Comparison of ENCODE assay signal across 21 cellular contexts in genomic region chr21:16377857-16378256, GRCh38.
"Had no signal": no experiment of that assay in that cellular context is flagged by ENCODE, and none has a peak within 500 bp of the region (broad histone marks: within the 10 kb centered on the region; RNA-seq: fewer than 3 reads in every experiment).

No MANE protein-coding gene starts in this region.

- H3K4me3 Mint-ChIP-seq: activated CD4-positive, alpha-beta memory T cell treated with anti-CD3 and anti-CD28 coated beads for 36 hours; activated CD4-positive, alpha-beta T cell treated with anti-CD3 and anti-CD28 coated beads for 36 hours; activated naive CD8-positive, alpha-beta T cell treated with anti-CD3 and anti-CD28 coated beads for 36 hours; activated T-helper 1 cell treated with anti-CD3 and anti-CD28 coated beads, Interleukin-12 subunit alpha, Interleukin-12 subunit beta, Interleukin-2, Interleukin-4 antibody, amounts not matched to agents 30 ng/mL and 10 ng/mL and 1 ng/mL, durations not matched to agents 14 hours and 24 hours and 36 hours; naive B cell; neural progenitor cell; T-helper 2 cell treated with Interferon-gamma antibody and Interleukin-4, amounts not matched to agents 5 μg/mL and 100 μg/mL, for 36 hours had no signal

- H3K36me3 Mint-ChIP-seq: activated CD4-positive, alpha-beta memory T cell treated with anti-CD3 and anti-CD28 coated beads for 36 hours; activated naive CD8-positive, alpha-beta T cell treated with anti-CD3 and anti-CD28 coated beads for 36 hours; naive B cell had no signal

- H3K4me3 ChIP-seq: neural progenitor cell, ovary, SK-N-MC had no signal

- H3K27ac ChIP-seq: neural progenitor cell, ovary, SK-N-MC had no signal

- H3K27me3 Mint-ChIP-seq: activated CD4-positive, alpha-beta memory T cell treated with anti-CD3 and anti-CD28 coated beads for 36 hours; activated CD4-positive, alpha-beta T cell treated with anti-CD3 and anti-CD28 coated beads for 36 hours; activated naive CD8-positive, alpha-beta T cell treated with anti-CD3 and anti-CD28 coated beads for 36 hours; naive B cell had no signal

- H3K36me3 ChIP-seq: neural progenitor cell, ovary had no signal

- DNase-seq: activated CD4-positive, alpha-beta memory T cell treated with anti-CD3 and anti-CD28 coated beads for 36 hours; activated CD4-positive, alpha-beta T cell treated with anti-CD3 and anti-CD28 coated beads for 36 hours; activated naive CD8-positive, alpha-beta T cell treated with anti-CD3 and anti-CD28 coated beads for 36 hours; activated T-cell treated with anti-CD3 and anti-CD28 coated beads for 4 hours; amniotic stem cell; caudate nucleus; hippocampal formation; left colon; mammary epithelial cell; naive B cell; ovary; Right ventricle myocardium superior; stimulated activated CD4-positive, alpha-beta T cell treated with anti-CD3 and anti-CD28 coated beads, Interleukin-12 subunit alpha, Interleukin-12 subunit beta, amount 100 ng/mL, for 4 hours; stimulated activated CD4-positive, alpha-beta T cell treated with anti-CD3 and anti-CD28 coated beads, Interleukin-1b, Interleukin-23, amount 100 ng/mL, for 48 hours; stimulated activated CD8-positive, alpha-beta memory T cell treated with anti-CD3 and anti-CD28 coated beads, Interleukin-4, amount 100 ng/mL, for 48 hours; stimulated activated naive CD8-positive, alpha-beta T cell treated with anti-CD3 and anti-CD28 coated beads, Interleukin-15, Interleukin-2, amounts not matched to agents 100 U/mL and 50 U/mL, for 24 hours; trophoblast cell had no signal

- H3K9me3 Mint-ChIP-seq: activated CD4-positive, alpha-beta memory T cell treated with anti-CD3 and anti-CD28 coated beads for 36 hours; activated naive CD8-positive, alpha-beta T cell treated with anti-CD3 and anti-CD28 coated beads for 36 hours; activated T-helper 1 cell treated with anti-CD3 and anti-CD28 coated beads, Interleukin-12 subunit alpha, Interleukin-12 subunit beta, Interleukin-2, Interleukin-4 antibody, amounts not matched to agents 30 ng/mL and 10 ng/mL and 1 ng/mL, durations not matched to agents 14 hours and 24 hours and 36 hours; naive B cell; T-helper 2 cell treated with Interferon-gamma antibody and Interleukin-4, amounts not matched to agents 5 μg/mL and 100 μg/mL, for 36 hours had no signal

- H3K9ac ChIP-seq: neural progenitor cell had no signal

- H3K4me1 Mint-ChIP-seq: activated CD4-positive, alpha-beta T cell treated with anti-CD3 and anti-CD28 coated beads for 36 hours; activated naive CD8-positive, alpha-beta T cell treated with anti-CD3 and anti-CD28 coated beads for 36 hours; naive B cell had no signal

- H3K4me1 ChIP-seq: neural progenitor cell had no signal

- H3K27ac Mint-ChIP-seq: activated CD4-positive, alpha-beta memory T cell treated with anti-CD3 and anti-CD28 coated beads for 36 hours; activated CD4-positive, alpha-beta T cell treated with anti-CD3 and anti-CD28 coated beads for 36 hours; activated naive CD8-positive, alpha-beta T cell treated with anti-CD3 and anti-CD28 coated beads for 36 hours; activated T-helper 1 cell treated with anti-CD3 and anti-CD28 coated beads, Interleukin-12 subunit alpha, Interleukin-12 subunit beta, Interleukin-2, Interleukin-4 antibody, amounts not matched to agents 30 ng/mL and 10 ng/mL and 1 ng/mL, durations not matched to agents 14 hours and 24 hours and 36 hours; neural progenitor cell; T-helper 2 cell treated with Interferon-gamma antibody and Interleukin-4, amounts not matched to agents 5 μg/mL and 100 μg/mL, for 36 hours had no signal

- H3K4me2 ChIP-seq: neural progenitor cell had no signal

- H2AFZ ChIP-seq: neural progenitor cell had no signal

- H3K9me3 ChIP-seq: ovary had no signal

- ATAC-seq: activated CD4-positive, alpha-beta T cell treated with anti-CD3 and anti-CD28 coated beads for 36 hours; left colon; stimulated activated naive CD8-positive, alpha-beta T cell treated with anti-CD3 and anti-CD28 coated beads, Interleukin-15, Interleukin-2, amounts not matched to agents 100 U/mL and 50 U/mL, for 24 hours had no signal

- H3K27me3 ChIP-seq: neural progenitor cell, ovary had no signal
